8 cellular contexts compared by ENCODE assay signal in genomic region chr3:143157957-143158548, GRCh38. TPM values are rescaled to one million over a fixed set of nuclear protein-coding genes. Genes with fewer than 3 reads are reported as not detected.
DNase-seq lines count a peak whose midpoint lies in the region; ATAC-seq and TF ChIP-seq lines count a peak whose summit lies in the region.

No MANE protein-coding gene starts in this region.

- H4K20me1 ChIP-seq in mammary epithelial cell (ENCODE audit: insufficient read depth, low read length) = no peaks in the 10 kb centered on the region

- intact Hi-C loops in mammary epithelial cell (cut with micrococcal nuclease) (no loop called here), lower lobe of right lung (cut with DNase I) (no loop called here)

- in situ Hi-C loops in mammary epithelial cell (cut with MboI; ENCODE audit: low sequenced_read_pairs in 2 of 2) = no loop called here

- H3K9ac ChIP-seq in mammary epithelial cell (ENCODE audit: insufficient read depth, low read length) = no peak overlapping the region

- ATAC-seq in GM18520 (IDR thresholded peaks at IDR 0.05; ENCODE audit: unreplicated experiment) = peak; percentile 66
- ATAC-seq in GM21390 (IDR thresholded peaks at IDR 0.05; ENCODE audit: unreplicated experiment) = peak; percentile 53
- ATAC-seq in HG03103 (IDR thresholded peaks at IDR 0.05; ENCODE audit: low read depth, unreplicated experiment) = peak; percentile 46
- ATAC-seq in lower lobe of right lung = no peak

- H3K4me3 ChIP-seq in mammary epithelial cell (replicated peaks in 1 of 3; ENCODE audit: insufficient read depth in 1 of 3, low read depth in 2 of 3, low read length in 3 of 3) = no peak overlapping the region
- no peak overlapping the region for H3K4me3 ChIP-seq in lower lobe of right lung

- dilution Hi-C loops in mammary epithelial cell (cut with HindIII; ENCODE audit: low sequenced_read_pairs) = no loop called here

- H2AFZ ChIP-seq in mammary epithelial cell (ENCODE audit: low read depth, low read length) = no peak overlapping the region

- no peaks in the 10 kb centered on the region for H3K9me3 ChIP-seq in mammary epithelial cell (replicated peaks; ENCODE audit: insufficient read depth, low read length)
- no peaks in the 10 kb centered on the region for H3K9me3 ChIP-seq in lower lobe of right lung

- CTCF ChIA-PET in mammary epithelial cell (lab: Charles Lee; ENCODE audit: low non-redundant PET) = interaction anchor here (0.5 kb wide), 1 partner anchor 16 kb away, joined by 3 read pairs; no protein-coding TSS in a partner anchor

- peak overlapping the region; percentile 3 for H3K4me2 ChIP-seq in mammary epithelial cell (ENCODE audit: insufficient read depth, low read depth, low read length)

- no TSS peak for BruUV-seq in mammary epithelial cell (replicated peaks; lab: Mats Ljungman, UMichigan)

- no peaks in the 10 kb centered on the region for H3K79me2 ChIP-seq in mammary epithelial cell (ENCODE audit: insufficient read depth, low read length)

- no peaks in the 10 kb centered on the region for H3K27me3 ChIP-seq in mammary epithelial cell (ENCODE audit: insufficient read depth, low read length)
- no peaks in the 10 kb centered on the region for H3K27me3 ChIP-seq in lower lobe of right lung (ENCODE audit: low read depth)

- TF ChIP-seq CTCF in mammary epithelial cell (conservative IDR thresholded peaks at IDR 0.05 in 1 of 2, IDR thresholded peaks at IDR 0.05 in 1 of 2; ENCODE audit: extremely low read depth in 1 of 2, insufficient read depth in 1 of 2, low read depth in 1 of 2, low read length in 2 of 2) (no peak), lower lobe of right lung (IDR thresholded peaks at IDR 0.05) (no peak)

- H3K36me3 ChIP-seq in mammary epithelial cell (ENCODE audit: insufficient read depth, low read length) (no peaks in the 10 kb centered on the region), lower lobe of right lung (no peaks in the 10 kb centered on the region)

- no peak overlapping the region for H3K27ac ChIP-seq in mammary epithelial cell (ENCODE audit: insufficient read depth, low read depth, low read length)
- H3K27ac ChIP-seq in lower lobe of right lung = no peak overlapping the region

- H3K4me1 ChIP-seq in mammary epithelial cell (ENCODE audit: insufficient read depth, low read length) (peaks cover 12% of the 10 kb centered on the region), lower lobe of right lung (no peaks in the 10 kb centered on the region)

- DNase-seq in mammary epithelial cell = no peak
- DNase-seq in lower lobe of right lung = no peak
- DNase-seq in NCI-H2171 (lab: John Stamatoyannopoulos, UW) = no peak
- DNase-seq in HuH-7.5 (ENCODE audit: low spot score) = no peak
- no peak for DNase-seq in NCI-H2107 (lab: John Stamatoyannopoulos, UW)

RNA-seq across cellular contexts. Expression of gene CHST2, which starts 38.5 kb away (rescaled TPM):
- 10 to 100 TPM; 12.4 to 17.0 TPM for total RNA-seq in mammary epithelial cell
- 2.9 TPM for polyA plus RNA-seq in mammary epithelial cell
- polyA minus RNA-seq in mammary epithelial cell = 0.26 TPM
- 6.2 TPM for total RNA-seq in lower lobe of right lung

Comparison
In these comparisons a context has a peak if more than half of its experiments do, and no peak if none do; other contexts are left out.
1. ATAC-seq: peak in GM18520 (single experiment), GM21390 (single experiment) and HG03103 (single experiment); none in lower lobe of right lung (0 of 2).